In the genomic region with DNA sequence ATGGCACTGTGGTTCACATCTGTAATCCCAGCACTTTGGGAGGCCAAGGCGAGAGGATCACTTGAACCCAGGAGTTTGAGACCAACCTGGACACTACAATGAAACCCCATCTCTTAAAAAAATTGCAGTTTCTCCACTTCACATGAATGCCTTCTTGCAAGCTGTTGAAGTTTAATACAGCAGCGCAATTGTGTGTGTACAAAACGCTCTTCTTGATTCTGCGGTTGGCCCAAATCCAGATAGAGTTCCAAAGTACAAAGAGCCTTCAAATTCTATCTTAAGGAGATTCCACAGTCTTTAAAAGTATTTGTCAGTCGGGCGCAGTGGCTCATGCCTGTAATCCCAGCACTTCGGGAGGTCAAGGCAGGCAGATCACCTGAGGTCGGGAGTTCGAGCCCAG, we compare ENCODE assay signal across 10 cellular contexts. TPM values are rescaled to one million over a fixed set of nuclear protein-coding genes. Genes with fewer than 3 reads are reported as not detected.
"Had no signal": no experiment of that assay in that cellular context is flagged by ENCODE, and none has a peak within 500 bp of the region (broad histone marks: within the 10 kb centered on the region; RNA-seq: fewer than 3 reads in every experiment).

No MANE protein-coding gene starts in this region.

- H3K9me3 Mint-ChIP-seq: GM23338, H9 had no signal

- H3K4me3 Mint-ChIP-seq: GM23338, H9 had no signal

- ATAC-seq: GM23338, K562 had no signal

- H3K4me3 ChIP-seq: GM23338, K562 had no signal

- H3K27ac Mint-ChIP-seq: GM23338, H9 had no signal

- DNase-seq: H9, HCEC 1CT, IMR-90, KG1 had no signal

- FAIRE-seq: H1, H54, HTR-8/SVneo, K562 had no signal

- H3K4me2 ChIP-seq: GM23338 had no signal

- H3K4me1 Mint-ChIP-seq: GM23338, H9 had no signal

RNA-seq across cellular contexts. Expression of gene CFAP77, which starts 45.9 kb away (rescaled TPM):
- total RNA-seq: HT-29, IMR-90, K562 had no signal
- polyA plus RNA-seq: IMR-90, K562 had no signal
